In genomic region chr10:125892416-125892815, GRCh38 we compare ENCODE assay signal across 8 cellular contexts. TPM values are rescaled to one million over a fixed set of nuclear protein-coding genes. Genes with fewer than 3 reads are reported as not detected.
DNase-seq lines count a peak whose midpoint lies in the region; ATAC-seq and TF ChIP-seq lines count a peak whose summit lies in the region.
"Not testable (repeated sequence)": the region's sequence is repeated elsewhere in the genome, so short reads cannot be mapped to it uniquely, and the experiment has no call there.
"Had no signal": no experiment of that assay in that cellular context is flagged by ENCODE, and none has a peak within 500 bp of the region (broad histone marks: within the 10 kb centered on the region; RNA-seq: fewer than 3 reads in every experiment).

No MANE protein-coding gene starts in this region.

- H3K4me2 ChIP-seq in hepatocyte: not testable (repeated sequence)

- H2AFZ ChIP-seq in hepatocyte: not testable (repeated sequence)

- H3K4me1 ChIP-seq in hepatocyte (ENCODE audit: insufficient read depth); mucosa of descending colon (ENCODE audit: low read depth): not testable (repeated sequence)

- H3K9me2 ChIP-seq in hepatocyte (replicated peaks; ENCODE audit: insufficient read depth): not testable (repeated sequence)

- peak; percentile 70 for ATAC-seq in mucosa of descending colon

- DNase-seq in COLO668 (lab: John Stamatoyannopoulos, UW; ENCODE audit: unreplicated experiment) (peak; percentile 23), H4 (ENCODE audit: low spot score) (peak; percentile 67), NCI-H748 (lab: John Stamatoyannopoulos, UW; ENCODE audit: unreplicated experiment) (peak; percentile 35), dermis microvascular lymphatic vessel endothelial cell (ENCODE audit: low read depth in 2 of 2) (peak; percentile 65 to 76), mucosa of descending colon (peak in 2 of 3 donors; percentile 56 to 61)
- DNase-seq in hepatocyte (ENCODE audit: low spot score): not testable (repeated sequence)

- H3K79me2 ChIP-seq in hepatocyte: peaks cover 62% of the 10 kb centered on the region

- TF ChIP-seq CTCF in VCaP (conservative IDR thresholded peaks at IDR 0.05); hepatocyte (IDR thresholded peaks at IDR 0.05; ENCODE audit: poor library complexity); mucosa of descending colon (IDR thresholded peaks at IDR 0.05): not testable (repeated sequence)

- not testable (repeated sequence) for H3K4me3 ChIP-seq in hepatocyte, mucosa of descending colon

- WGBS in hepatocyte (ENCODE audit: low lambda C conversion rate, missing lambda C conversion rate): 58% methylated on average over 5 of the region's 5 CpGs

- H3K36me3 ChIP-seq in hepatocyte (replicated peaks; ENCODE audit: insufficient read depth, low read depth); mucosa of descending colon (ENCODE audit: low read depth): not testable (repeated sequence)

- H3K9me3 ChIP-seq in hepatocyte (ENCODE audit: low read depth); mucosa of descending colon: not testable (repeated sequence)

- not testable (repeated sequence) for H4K20me1 ChIP-seq in hepatocyte (ENCODE audit: insufficient read depth, poor library complexity, severe bottlenecking)

- H3K27me3 ChIP-seq in hepatocyte: not testable (repeated sequence)

- intact Hi-C loops in mucosa of descending colon (cut with DNase I, micrococcal nuclease): not testable (repeated sequence)

- H3K27ac ChIP-seq in VCaP (peak overlapping the region; percentile 55), hepatocyte (peak overlapping the region; percentile 38)

RNA-seq across cellular contexts. Expression of gene FANK1, which starts 3.9 kb away (rescaled TPM):
- 8.4 and 20.8 TPM in 2 replicates for total RNA-seq in H4 (2014; rRNA removed; shearing (Covaris generic))
- total RNA-seq in dermis microvascular lymphatic vessel endothelial cell (1.0 TPM in 2 replicates), hepatocyte (0.88 and 6.0 TPM in 2 replicates), mucosa of descending colon (10 to 100 TPM in 1 of 3 donors, 1 to 10 TPM in 2; 4.2 to 10.3 (median 7.4) TPM)
- 2.9 and 5.5 TPM in 2 replicates for polyA plus RNA-seq in hepatocyte
- total RNA-seq: CD8-positive, alpha-beta T cell had no signal

RNA-seq across cellular contexts. Expression of gene DHX32, which starts 11.3 kb away (rescaled TPM):
- total RNA-seq in H4 (2014; rRNA removed; shearing (Covaris generic)): 68.3 and 82.1 TPM in 2 replicates
- 35.0 and 53.2 TPM in 2 replicates for total RNA-seq in dermis microvascular lymphatic vessel endothelial cell
- 47.1 and 50.8 TPM in 2 replicates for total RNA-seq in hepatocyte
- polyA plus RNA-seq in hepatocyte: 35.8 and 40.6 TPM in 2 replicates
- 10 to 100 TPM; 51.5 to 91.3 (median 66.5) TPM for total RNA-seq in mucosa of descending colon
